25 cellular contexts compared by ENCODE assay signal in genomic region chr21:34612557-34612956, GRCh38. TPM values are rescaled to one million over a fixed set of nuclear protein-coding genes. Genes with fewer than 3 reads are reported as not detected.
DNase-seq lines count a peak whose midpoint lies in the region; TF ChIP-seq lines count a peak whose summit lies in the region.
"Had no signal": no experiment of that assay in that cellular context is flagged by ENCODE, and none has a peak within 500 bp of the region (broad histone marks: within the 10 kb centered on the region; RNA-seq: fewer than 3 reads in every experiment).

No MANE protein-coding gene starts in this region.

- TF ChIP-seq EP300 in suprapubic skin (IDR thresholded peaks at IDR 0.05), result no peak

- H3K4me3 Mint-ChIP-seq in glutamatergic neuron (ENCODE audit: unreplicated experiment), result peak overlapping the region; percentile 87
- H3K4me3 Mint-ChIP-seq: central memory CD8-positive, alpha-beta T cell; stimulated activated naive CD8-positive, alpha-beta T cell treated with anti-CD3 and anti-CD28 coated beads, Interleukin-15, amount 100 ng/mL, for 72 hours had no signal

- peaks cover 2% of the 10 kb centered on the region for H3K27me3 Mint-ChIP-seq in glutamatergic neuron (ENCODE audit: unreplicated experiment)
- H3K27me3 Mint-ChIP-seq: central memory CD8-positive, alpha-beta T cell; stimulated activated naive CD8-positive, alpha-beta T cell treated with anti-CD3 and anti-CD28 coated beads, Interleukin-15, amount 100 ng/mL, for 72 hours had no signal

- no peak overlapping the region for H3K27ac ChIP-seq in BLaER1 treated with 17β-estradiol and CSF1 and Interleukin-3, amounts not matched to agents 10 nM and 100 nM
- H3K27ac ChIP-seq in OCI-LY7 (ENCODE audit: low read depth, low read length, poor library complexity, severe bottlenecking) (no peak overlapping the region), suprapubic skin (no peak overlapping the region)
- H3K27ac ChIP-seq: parathyroid adenoma, upper lobe of left lung had no signal

- DNase-seq in DMS79 (lab: John Stamatoyannopoulos, UW) (peak; percentile 23), OCI-LY7 (ENCODE audit: low spot score) (no peak), glutamatergic neuron (no peak), mesenteric fat pad (ENCODE audit: low spot score) (no peak), suprapubic skin (ENCODE audit: low spot score in 2 of 2) (no peak), iPS-NIHi7 (ENCODE audit: extremely low spot score) (no peak), NCI-H128 (lab: John Stamatoyannopoulos, UW; ENCODE audit: unreplicated experiment) (no peak)
- DNase-seq: activated CD4-positive, alpha-beta T cell treated with anti-CD3 and anti-CD28 coated beads, Interleukin-2, amount 50 U/mL, for 1 hour; activated gamma-delta T cell treated with Interleukin-2 at 50 U/mL for 16 hours; amniotic stem cell; GF-D8; NCI-H1694; NCI-H526; OCI-M1; SHP77 treated with DMSO at 0.1 percent for 48 hours; small intestine; stimulated activated CD4-positive, alpha-beta T cell treated with anti-CD3 and anti-CD28 coated beads, Interleukin-2, amount 100 ng/mL, for 48 hours; stimulated activated naive CD8-positive, alpha-beta T cell treated with anti-CD3 and anti-CD28 coated beads, Interleukin-15, amount 100 ng/mL, for 72 hours; T-cell; upper lobe of left lung had no signal

- H3K36me3 Mint-ChIP-seq in glutamatergic neuron (ENCODE audit: unreplicated experiment), result no peaks in the 10 kb centered on the region
- H3K36me3 Mint-ChIP-seq: T-cell had no signal

- 82% methylated on average over 2 of the region's 2 CpGs for WGBS in suprapubic skin

- H3K27me3 ChIP-seq in BLaER1 treated with 17β-estradiol and CSF1 and Interleukin-3, amounts not matched to agents 10 nM and 100 nM, result peaks cover 11 to 31% (median 25%) of the 10 kb centered on the region in 11 experiments
- no peaks in the 10 kb centered on the region for H3K27me3 ChIP-seq in suprapubic skin
- H3K27me3 ChIP-seq: upper lobe of left lung had no signal

- H3K9ac ChIP-seq in BLaER1 treated with 17β-estradiol and CSF1 and Interleukin-3, amounts not matched to agents 10 nM and 100 nM, result no peak overlapping the region
- H3K9ac ChIP-seq: parathyroid adenoma had no signal

- TF ChIP-seq CTCF in OCI-LY7 (conservative IDR thresholded peaks at IDR 0.05; ENCODE audit: low read length), result no peak
- TF ChIP-seq CTCF in glutamatergic neuron (IDR thresholded peaks at IDR 0.05; ENCODE audit: partially characterized antibody, unreplicated experiment), result no peak
- TF ChIP-seq CTCF in suprapubic skin (IDR thresholded peaks at IDR 0.05), result no peak

- H3K4me1 ChIP-seq in BLaER1 treated with 17β-estradiol and CSF1 and Interleukin-3, amounts not matched to agents 10 nM and 100 nM, result peaks cover 40 to 54% (median 52%) of the 10 kb centered on the region in 10 experiments
- H3K4me1 ChIP-seq in OCI-LY7 (ENCODE audit: insufficient read depth, low read length, poor library complexity, severe bottlenecking) (peaks cover 23% of the 10 kb centered on the region), suprapubic skin (peaks cover 28% of the 10 kb centered on the region)

- H3K27ac Mint-ChIP-seq in glutamatergic neuron (ENCODE audit: unreplicated experiment), result no peak overlapping the region
- H3K27ac Mint-ChIP-seq: T-cell had no signal

- CTCF ChIA-PET in OCI-LY7 (lab: Charles Lee; ENCODE audit: unreplicated experiment), result interaction anchor here (0.5 kb wide), 1 partner anchor 12 kb away, joined by 3 read pairs; no protein-coding TSS in a partner anchor

- peaks cover 20% of the 10 kb centered on the region for H3K4me1 Mint-ChIP-seq in glutamatergic neuron (ENCODE audit: low read depth, unreplicated experiment)

- H4K20me1 ChIP-seq in BLaER1 treated with 17β-estradiol and CSF1 and Interleukin-3, amounts not matched to agents 10 nM and 100 nM, result peaks cover 0 to 24% (median 11%) of the 10 kb centered on the region in 11 experiments; a peak in 9 of 22 replicates
- no peaks in the 10 kb centered on the region for H4K20me1 ChIP-seq in OCI-LY7 (ENCODE audit: insufficient read depth, low read length)

- peak overlapping the region in 2 of 10 experiments; percentile 10 to 17; a peak in 1 of 20 replicates for H3K4me3 ChIP-seq in BLaER1 treated with 17β-estradiol and CSF1 and Interleukin-3, amounts not matched to agents 10 nM and 100 nM
- H3K4me3 ChIP-seq in OCI-LY7 (ENCODE audit: low read depth, low read length, poor library complexity, severe bottlenecking), result no peak overlapping the region
- no peak overlapping the region for H3K4me3 ChIP-seq in suprapubic skin
- H3K4me3 ChIP-seq: lung, upper lobe of left lung had no signal

- H3K79me2 ChIP-seq in OCI-LY7 (ENCODE audit: insufficient read depth, low read depth, low read length), result no peaks in the 10 kb centered on the region
- H3K79me2 ChIP-seq: parathyroid adenoma had no signal

- H3K9me3 Mint-ChIP-seq in glutamatergic neuron (ENCODE audit: unreplicated experiment), result peaks cover 3% of the 10 kb centered on the region
- H3K9me3 Mint-ChIP-seq: central memory CD8-positive, alpha-beta T cell; stimulated activated naive CD8-positive, alpha-beta T cell treated with anti-CD3 and anti-CD28 coated beads, Interleukin-15, amount 100 ng/mL, for 72 hours; T-cell had no signal

- H2AFZ ChIP-seq in OCI-LY7 (ENCODE audit: low read length), result no peak overlapping the region
- H2AFZ ChIP-seq: parathyroid adenoma had no signal

- POLR2A ChIA-PET in OCI-LY7 (lab: Charles Lee), result no interaction called here

- H3K9me2 ChIP-seq in OCI-LY7 (ENCODE audit: insufficient read depth, low read length), result no peaks in the 10 kb centered on the region

- H3K36me3 ChIP-seq in BLaER1 treated with 17β-estradiol and CSF1 and Interleukin-3, amounts not matched to agents 10 nM and 100 nM, result no peaks in the 10 kb centered on the region; a peak in 1 of 22 replicates
- H3K36me3 ChIP-seq in OCI-LY7 (ENCODE audit: insufficient read depth, low read length) (no peaks in the 10 kb centered on the region), suprapubic skin (no peaks in the 10 kb centered on the region)
- H3K36me3 ChIP-seq: upper lobe of left lung had no signal

- no peak for TF ChIP-seq POLR2A in suprapubic skin (IDR thresholded peaks at IDR 0.05)

- intact Hi-C loops in OCI-LY7 (cut with micrococcal nuclease; ENCODE audit: unreplicated experiment), result no loop called here

- peak overlapping the region; percentile 59 to 97 (median 95) for H3K4me2 ChIP-seq in BLaER1 treated with 17β-estradiol and CSF1 and Interleukin-3, amounts not matched to agents 10 nM and 100 nM
- 0 out of 2 replicates have a peak overlapping the region, but pooled peaks have one; percentile 11 for H3K4me2 ChIP-seq in OCI-LY7 (ENCODE audit: low read length)

- BruUV-seq in OCI-LY7 (replicated peaks; lab: Mats Ljungman, UMichigan), result no TSS peak

- H3K9me3 ChIP-seq in BLaER1 treated with 17β-estradiol and CSF1 and Interleukin-3, amounts not matched to agents 10 nM and 100 nM (replicated peaks in 1 of 11), result no peaks in the 10 kb centered on the region
- H3K9me3 ChIP-seq in OCI-LY7 (ENCODE audit: low read length), result no peaks in the 10 kb centered on the region
- no peaks in the 10 kb centered on the region for H3K9me3 ChIP-seq in suprapubic skin
- H3K9me3 ChIP-seq: upper lobe of left lung had no signal

RNA-seq across cellular contexts. Expression of gene RCAN1, which starts 2.4 kb away (rescaled TPM):
- total RNA-seq in OCI-LY7 (2014; rRNA removed; shearing (Covaris generic)), result 2.8 and 6.8 TPM in 2 replicates
- total RNA-seq in OCI-LY7 (2022) (8.0 and 8.9 TPM in 2 replicates), glutamatergic neuron (ENCODE audit: unreplicated experiment) (17.7 TPM), mesenteric fat pad (57.5 TPM), suprapubic skin (10 to 100 TPM in 3 of 4 donors, 1 to 10 TPM in 1; 8.7 to 27.5 (median 22.8) TPM)

RNA-seq across cellular contexts. Expression of gene CLIC6, which starts 56.2 kb away (rescaled TPM):
- total RNA-seq in OCI-LY7 (2014; rRNA removed; shearing (Covaris generic)), result not detected in 2 replicates
- total RNA-seq in OCI-LY7 (2022), result not detected in 2 replicates
- 0.17 TPM for total RNA-seq in glutamatergic neuron (ENCODE audit: unreplicated experiment)
- total RNA-seq in mesenteric fat pad, result 9.9 TPM
- 1 to 10 TPM; 2.5 to 10.0 (median 3.7) TPM for total RNA-seq in suprapubic skin
- total RNA-seq: myocyte had no signal
